ENCODE assay signal across 29 cellular contexts in genomic region chr4:90393215-90393614, GRCh38.
"Had no signal": no experiment of that assay in that cellular context is flagged by ENCODE, and none has a peak within 500 bp of the region (broad histone marks: within the 10 kb centered on the region; RNA-seq: fewer than 3 reads in every experiment).

No MANE protein-coding gene starts in this region.

- H3K27ac Mint-ChIP-seq: activated CD4-positive, alpha-beta memory T cell treated with anti-CD3 and anti-CD28 coated beads, Interleukin-2, amount 10 ng/mL, durations not matched to agents 7 days and 5 days; activated CD4-positive, alpha-beta T cell treated with anti-CD3 and anti-CD28 coated beads for 36 hours; activated CD4-positive, alpha-beta T cell treated with anti-CD3 and anti-CD28 coated beads, Interleukin-2, amount 10 ng/mL, durations not matched to agents 7 days and 5 days; activated naive CD4-positive, alpha-beta T cell treated with anti-CD3 and anti-CD28 coated beads, Interleukin-2, amount 10 ng/mL, durations not matched to agents 7 days and 5 days; activated naive CD4-positive, alpha-beta T cell treated with anti-CD3 and anti-CD28 coated beads, Interleukin-2, amount 50 U/mL, for 72 hours; activated naive CD8-positive, alpha-beta T cell treated with anti-CD3 and anti-CD28 coated beads, Interleukin-2, amount 10 ng/mL, durations not matched to agents 7 days and 5 days; activated T-cell treated with anti-CD3 and anti-CD28 coated beads, Interleukin-2, amount 50 U/mL, for 24 hours; activated T-cell treated with anti-CD3 and anti-CD28 coated beads, Interleukin-2, amount 50 U/mL, for 72 hours; effector memory CD8-positive, alpha-beta T cell; T-helper 17 cell had no signal

- H3K9me3 Mint-ChIP-seq: activated CD4-positive, alpha-beta memory T cell treated with anti-CD3 and anti-CD28 coated beads, Interleukin-2, amount 10 ng/mL, durations not matched to agents 7 days and 5 days; activated CD4-positive, alpha-beta T cell treated with anti-CD3 and anti-CD28 coated beads, Interleukin-2, amount 10 ng/mL, durations not matched to agents 7 days and 5 days; activated naive CD4-positive, alpha-beta T cell treated with anti-CD3 and anti-CD28 coated beads, Interleukin-2, amount 10 ng/mL, durations not matched to agents 7 days and 5 days; activated naive CD4-positive, alpha-beta T cell treated with anti-CD3 and anti-CD28 coated beads, Interleukin-2, amount 50 U/mL, for 72 hours; activated naive CD8-positive, alpha-beta T cell treated with anti-CD3 and anti-CD28 coated beads, Interleukin-2, amount 10 ng/mL, durations not matched to agents 7 days and 5 days; activated T-cell treated with anti-CD3 and anti-CD28 coated beads, Interleukin-2, amount 50 U/mL, for 24 hours; activated T-cell treated with anti-CD3 and anti-CD28 coated beads, Interleukin-2, amount 50 U/mL, for 72 hours had no signal

- H3K9me3 ChIP-seq: ascending aorta had no signal

- DNase-seq: activated CD4-positive, alpha-beta memory T cell treated with anti-CD3 and anti-CD28 coated beads, Interleukin-2, amount 10 ng/mL, durations not matched to agents 7 days and 5 days; activated CD4-positive, alpha-beta T cell treated with anti-CD3 and anti-CD28 coated beads for 36 hours; activated CD4-positive, alpha-beta T cell treated with anti-CD3 and anti-CD28 coated beads, Interleukin-2, amount 10 ng/mL, durations not matched to agents 7 days and 5 days; activated CD4-positive, alpha-beta T cell treated with anti-CD3 and anti-CD28 coated beads, Interleukin-2, amount 50 U/mL, for 4 hours; activated CD4-positive, CD25-positive, alpha-beta regulatory T cell; activated CD4-positive, CD25-positive, alpha-beta regulatory T cell treated with anti-CD3 and anti-CD28 coated beads, Interleukin-2, amount 50 U/mL, for 72 hours; activated CD8-positive, alpha-beta memory T cell treated with anti-CD3 and anti-CD28 coated beads, Interleukin-2, amount 50 U/mL, for 48 hours; activated gamma-delta T cell; activated naive CD4-positive, alpha-beta T cell; activated naive CD4-positive, alpha-beta T cell treated with anti-CD3 and anti-CD28 coated beads, Interleukin-2, amount 10 ng/mL, durations not matched to agents 7 days and 5 days; activated naive CD8-positive, alpha-beta T cell treated with anti-CD3 and anti-CD28 coated beads, Interleukin-2, amount 10 ng/mL, durations not matched to agents 7 days and 5 days; activated T-cell treated with anti-CD3 and anti-CD28 coated beads for 4 hours; activated T-cell treated with anti-CD3 and anti-CD28 coated beads, Interleukin-2, amount 50 U/mL, for 24 hours; activated T-cell treated with anti-CD3 and anti-CD28 coated beads, Interleukin-2, amount 50 U/mL, for 72 hours; brain microvascular endothelial cell; caudate nucleus; cortex of kidney; dermis blood vessel endothelial cell; effector CD4-positive, alpha-beta T cell; effector memory CD8-positive, alpha-beta T cell; foreskin fibroblast; head of caudate nucleus; T-helper 1 cell; T-helper 17 cell had no signal

- H3K4me1 Mint-ChIP-seq: activated CD4-positive, alpha-beta memory T cell treated with anti-CD3 and anti-CD28 coated beads, Interleukin-2, amount 10 ng/mL, durations not matched to agents 7 days and 5 days; activated CD4-positive, alpha-beta T cell treated with anti-CD3 and anti-CD28 coated beads for 36 hours; activated CD4-positive, alpha-beta T cell treated with anti-CD3 and anti-CD28 coated beads, Interleukin-2, amount 10 ng/mL, durations not matched to agents 7 days and 5 days; activated naive CD4-positive, alpha-beta T cell treated with anti-CD3 and anti-CD28 coated beads, Interleukin-2, amount 10 ng/mL, durations not matched to agents 7 days and 5 days; activated naive CD8-positive, alpha-beta T cell treated with anti-CD3 and anti-CD28 coated beads, Interleukin-2, amount 10 ng/mL, durations not matched to agents 7 days and 5 days; T-helper 17 cell had no signal

- ATAC-seq: activated CD4-positive, alpha-beta T cell treated with anti-CD3 and anti-CD28 coated beads for 36 hours; activated naive CD4-positive, alpha-beta T cell treated with anti-CD3 and anti-CD28 coated beads, Interleukin-2, amount 50 U/mL, for 72 hours; activated T-cell treated with anti-CD3 and anti-CD28 coated beads, Interleukin-2, amount 50 U/mL, for 72 hours; effector memory CD8-positive, alpha-beta T cell; T-helper 17 cell had no signal

- H3K4me1 ChIP-seq: ascending aorta had no signal

- H3K27me3 ChIP-seq: ascending aorta, brain microvascular endothelial cell had no signal

- H3K4me3 ChIP-seq: ascending aorta had no signal

- H3K27me3 Mint-ChIP-seq: activated CD4-positive, alpha-beta memory T cell treated with anti-CD3 and anti-CD28 coated beads, Interleukin-2, amount 10 ng/mL, durations not matched to agents 7 days and 5 days; activated CD4-positive, alpha-beta T cell treated with anti-CD3 and anti-CD28 coated beads for 36 hours; activated CD4-positive, alpha-beta T cell treated with anti-CD3 and anti-CD28 coated beads, Interleukin-2, amount 10 ng/mL, durations not matched to agents 7 days and 5 days; activated naive CD4-positive, alpha-beta T cell treated with anti-CD3 and anti-CD28 coated beads, Interleukin-2, amount 10 ng/mL, durations not matched to agents 7 days and 5 days; activated naive CD8-positive, alpha-beta T cell treated with anti-CD3 and anti-CD28 coated beads, Interleukin-2, amount 10 ng/mL, durations not matched to agents 7 days and 5 days; activated T-cell treated with anti-CD3 and anti-CD28 coated beads, Interleukin-2, amount 50 U/mL, for 24 hours; effector memory CD8-positive, alpha-beta T cell; T-helper 17 cell had no signal

- H3K36me3 ChIP-seq: ascending aorta, brain microvascular endothelial cell had no signal

- H3K4me3 Mint-ChIP-seq: activated CD4-positive, alpha-beta memory T cell treated with anti-CD3 and anti-CD28 coated beads, Interleukin-2, amount 10 ng/mL, durations not matched to agents 7 days and 5 days; activated CD4-positive, alpha-beta T cell treated with anti-CD3 and anti-CD28 coated beads for 36 hours; activated CD4-positive, alpha-beta T cell treated with anti-CD3 and anti-CD28 coated beads, Interleukin-2, amount 10 ng/mL, durations not matched to agents 7 days and 5 days; activated naive CD4-positive, alpha-beta T cell treated with anti-CD3 and anti-CD28 coated beads, Interleukin-2, amount 10 ng/mL, durations not matched to agents 7 days and 5 days; activated naive CD8-positive, alpha-beta T cell treated with anti-CD3 and anti-CD28 coated beads, Interleukin-2, amount 10 ng/mL, durations not matched to agents 7 days and 5 days; activated T-cell treated with anti-CD3 and anti-CD28 coated beads, Interleukin-2, amount 50 U/mL, for 24 hours; activated T-cell treated with anti-CD3 and anti-CD28 coated beads, Interleukin-2, amount 50 U/mL, for 72 hours; effector memory CD8-positive, alpha-beta T cell; T-helper 17 cell had no signal

- FAIRE-seq: colon, frontal cortex had no signal

- H3K27ac ChIP-seq: ascending aorta, brain microvascular endothelial cell, epithelial cell of prostate had no signal

- H3K36me3 Mint-ChIP-seq: activated naive CD4-positive, alpha-beta T cell treated with anti-CD3 and anti-CD28 coated beads, Interleukin-2, amount 10 ng/mL, durations not matched to agents 7 days and 5 days; activated naive CD4-positive, alpha-beta T cell treated with anti-CD3 and anti-CD28 coated beads, Interleukin-2, amount 50 U/mL, for 72 hours; activated naive CD8-positive, alpha-beta T cell treated with anti-CD3 and anti-CD28 coated beads, Interleukin-2, amount 10 ng/mL, durations not matched to agents 7 days and 5 days had no signal
